In genomic region chr17:10798332-10798749, GRCh38 we compare ENCODE assay signal across 17 cellular contexts. TPM values are rescaled to one million over a fixed set of nuclear protein-coding genes. Genes with fewer than 3 reads are reported as not detected.
DNase-seq lines count a peak whose midpoint lies in the region; ATAC-seq and TF ChIP-seq lines count a peak whose summit lies in the region.
"Had no signal": no experiment of that assay in that cellular context is flagged by ENCODE, and none has a peak within 500 bp of the region (broad histone marks: within the 10 kb centered on the region; RNA-seq: fewer than 3 reads in every experiment).

No MANE protein-coding gene starts in this region.

- WGBS in H9 (ENCODE audit: extremely low coverage, insufficient read length, low lambda C conversion rate): 100% methylated on average over 1 of the region's 3 CpGs

- no peak overlapping the region for H3T11ph ChIP-seq in H9 (ENCODE audit: low read length)

- no peak for TF ChIP-seq CTCF in H9 (conservative IDR thresholded peaks at IDR 0.05)

- peak overlapping the region; percentile 35 for H2BK5ac ChIP-seq in H9 (ENCODE audit: insufficient read length, low read length)

- H3K4ac ChIP-seq in H9 (ENCODE audit: low read depth, low read length): no peak overlapping the region

- DNase-seq in H9: no peak
- peak in 1 of 61 donors; percentile 16 for DNase-seq in caudate nucleus (lab: John Stamatoyannopoulos, UW)
- peak; percentile 7 for DNase-seq in left kidney (ENCODE audit: low read depth, low spot score)
- DNase-seq in sciatic nerve (ENCODE audit: low spot score): no peak
- DNase-seq in SKM-1 treated with dmso at 0.1 percent for 144 hours (lab: John Stamatoyannopoulos, UW; ENCODE audit: unreplicated experiment): no peak
- no peak for DNase-seq in activated CD4-positive, alpha-beta memory T cell treated with anti-CD3 and anti-CD28 coated beads, Interleukin-2, amount 10 ng/mL, durations not matched to agents 7 days and 5 days
- no peak for DNase-seq in DMS53 treated with DMSO at 0.1 percent for 48 hours (lab: John Stamatoyannopoulos, UW; ENCODE audit: unreplicated experiment)
- no peak for DNase-seq in SW 1271 (lab: John Stamatoyannopoulos, UW)
- DNase-seq: dorsolateral prefrontal cortex; kidney glomerular epithelial cell; NCI-H1092; NCI-H2171; stimulated activated naive CD4-positive, alpha-beta T cell; T-helper 1 cell had no signal

- no peak overlapping the region for H2BK20ac ChIP-seq in H9 (ENCODE audit: low read depth, low read length, poor library complexity, severe bottlenecking)

- H3K9me3 ChIP-seq in H9 (ENCODE audit: control insufficient read depth, low read depth, low read length): no peaks in the 10 kb centered on the region
- H3K9me3 ChIP-seq: vagina had no signal

- no peak overlapping the region for H2BK12ac ChIP-seq in H9 (ENCODE audit: insufficient read length, low read depth, low read length)

- no peak overlapping the region for H2AFZ ChIP-seq in H9 (ENCODE audit: low read length)

- CTCF ChIA-PET in activated CD4-positive, alpha-beta memory T cell treated with anti-CD3 and anti-CD28 coated beads, Interleukin-2, amount 10 ng/mL, durations not matched to agents 7 days and 5 days (lab: Charles Lee): no interaction called here

- H3K4me1 Mint-ChIP-seq in H9: peaks cover 0 to 3% of the 10 kb centered on the region in 2 experiments; a peak in 2 of 4 replicates
- peaks cover 1% of the 10 kb centered on the region for H3K4me1 Mint-ChIP-seq in activated CD4-positive, alpha-beta memory T cell treated with anti-CD3 and anti-CD28 coated beads, Interleukin-2, amount 10 ng/mL, durations not matched to agents 7 days and 5 days
- H3K4me1 Mint-ChIP-seq: IgD-negative memory B cell had no signal

- POLR2A ChIA-PET in activated CD4-positive, alpha-beta memory T cell treated with anti-CD3 and anti-CD28 coated beads, Interleukin-2, amount 10 ng/mL, durations not matched to agents 7 days and 5 days (lab: Charles Lee): no interaction called here

- H3K4me2 ChIP-seq in H9 (ENCODE audit: insufficient read depth, insufficient read length, low read length): no peak overlapping the region

- no peaks in the 10 kb centered on the region for H4K20me1 ChIP-seq in H9 (ENCODE audit: control insufficient read depth, insufficient read depth, insufficient read length)

- no peaks in the 10 kb centered on the region for H3K9me3 Mint-ChIP-seq in H9
- no peaks in the 10 kb centered on the region for H3K9me3 Mint-ChIP-seq in activated CD4-positive, alpha-beta memory T cell treated with anti-CD3 and anti-CD28 coated beads, Interleukin-2, amount 10 ng/mL, durations not matched to agents 7 days and 5 days
- H3K9me3 Mint-ChIP-seq: IgD-negative memory B cell had no signal

- no peak overlapping the region for H3K27ac Mint-ChIP-seq in H9
- no peak overlapping the region for H3K27ac Mint-ChIP-seq in activated CD4-positive, alpha-beta memory T cell treated with anti-CD3 and anti-CD28 coated beads, Interleukin-2, amount 10 ng/mL, durations not matched to agents 7 days and 5 days
- H3K27ac Mint-ChIP-seq: IgD-negative memory B cell had no signal

- no peak overlapping the region for H3K9ac ChIP-seq in H9 (ENCODE audit: extremely low read depth, insufficient read length, low read length)

- H3K23me2 ChIP-seq in H9 (ENCODE audit: insufficient read length, low read depth, low read length, poor library complexity, severe bottlenecking): no peaks in the 10 kb centered on the region

- no peak overlapping the region for H3K56ac ChIP-seq in H9 (ENCODE audit: insufficient read length, low read depth, low read length)

- no peak overlapping the region for H2BK15ac ChIP-seq in H9 (ENCODE audit: low read depth, low read length)

- H3K27me3 ChIP-seq in H9 (ENCODE audit: insufficient read depth, low read length): no peaks in the 10 kb centered on the region
- H3K27me3 ChIP-seq: dorsolateral prefrontal cortex, vagina had no signal

- H3K36me3 Mint-ChIP-seq in H9 (ENCODE audit: insufficient read depth in 1 of 3, low read depth in 3 of 3): no peaks in the 10 kb centered on the region
- no peaks in the 10 kb centered on the region for H3K36me3 Mint-ChIP-seq in activated CD4-positive, alpha-beta memory T cell treated with anti-CD3 and anti-CD28 coated beads, Interleukin-2, amount 10 ng/mL, durations not matched to agents 7 days and 5 days (ENCODE audit: low read depth)

- no peaks in the 10 kb centered on the region for H3K79me2 ChIP-seq in H9 (ENCODE audit: insufficient read depth, low read length)

- no peak overlapping the region for H3K14ac ChIP-seq in H9 (ENCODE audit: insufficient read depth, low read length)

- H4K5ac ChIP-seq in H9 (ENCODE audit: insufficient read length, low read depth, low read length): no peak overlapping the region

- H3K27ac ChIP-seq in H9 (ENCODE audit: insufficient read length, low read depth, low read length) (no peak overlapping the region), caudate nucleus (ENCODE audit: low read depth, low read length) (peak overlapping the region; percentile 24)

- no peak overlapping the region for H3K23ac ChIP-seq in H9 (ENCODE audit: insufficient read length, low read depth, low read length)

- peak; percentile 59 for ATAC-seq in sciatic nerve

- no peak overlapping the region for H3K4me3 Mint-ChIP-seq in H9
- H3K4me3 Mint-ChIP-seq in activated CD4-positive, alpha-beta memory T cell treated with anti-CD3 and anti-CD28 coated beads, Interleukin-2, amount 10 ng/mL, durations not matched to agents 7 days and 5 days: no peak overlapping the region
- H3K4me3 Mint-ChIP-seq: IgD-negative memory B cell had no signal

- intact Hi-C loops in sciatic nerve (cut with DNase I): no loop called here

- no peak overlapping the region for H3K18ac ChIP-seq in H9 (ENCODE audit: insufficient read length, low read depth, low read length)

- H3K79me1 ChIP-seq in H9 (ENCODE audit: insufficient read depth, low read depth, low read length, poor library complexity, severe bottlenecking): no peaks in the 10 kb centered on the region

- H4K91ac ChIP-seq in H9 (ENCODE audit: insufficient read length, low read depth, low read length): no peak overlapping the region

- no peak overlapping the region for H4K8ac ChIP-seq in H9 (replicated peaks; ENCODE audit: insufficient read length, low read depth, low read length)

- H3K27me3 Mint-ChIP-seq in H9 (ENCODE audit: low read depth): no peaks in the 10 kb centered on the region
- peaks cover 2% of the 10 kb centered on the region for H3K27me3 Mint-ChIP-seq in activated CD4-positive, alpha-beta memory T cell treated with anti-CD3 and anti-CD28 coated beads, Interleukin-2, amount 10 ng/mL, durations not matched to agents 7 days and 5 days
- H3K27me3 Mint-ChIP-seq: IgD-negative memory B cell had no signal

- no peak overlapping the region for H2BK120ac ChIP-seq in H9 (ENCODE audit: low read depth, low read length, poor library complexity, severe bottlenecking)

- H2AK5ac ChIP-seq in H9 (ENCODE audit: insufficient read length, low read length): no peak overlapping the region

- H3K4me1 ChIP-seq in H9 (ENCODE audit: insufficient read depth, low read length): peaks cover 3% of the 10 kb centered on the region; the same call in 1 of the 2 replicates

RNA-seq across cellular contexts. Expression of gene TMEM238L, which starts 5.6 kb away (rescaled TPM):
- total RNA-seq in H9 (2021) (not detected in 2 replicates), sciatic nerve (not detected)
- total RNA-seq in activated CD4-positive, alpha-beta memory T cell treated with anti-CD3 and anti-CD28 coated beads, Interleukin-2, amount 10 ng/mL, durations not matched to agents 7 days and 5 days: not detected
- total RNA-seq: skeletal muscle tissue had no signal

RNA-seq across cellular contexts. Expression of gene PIRT, which starts 39.5 kb away (rescaled TPM):
- total RNA-seq in H9 (2021) (not detected in 2 replicates), sciatic nerve (not detected)
- total RNA-seq in activated CD4-positive, alpha-beta memory T cell treated with anti-CD3 and anti-CD28 coated beads, Interleukin-2, amount 10 ng/mL, durations not matched to agents 7 days and 5 days: not detected
- total RNA-seq: skeletal muscle tissue had no signal
